Comparison of ENCODE assay signal across 32 cellular contexts in the genomic region with DNA sequence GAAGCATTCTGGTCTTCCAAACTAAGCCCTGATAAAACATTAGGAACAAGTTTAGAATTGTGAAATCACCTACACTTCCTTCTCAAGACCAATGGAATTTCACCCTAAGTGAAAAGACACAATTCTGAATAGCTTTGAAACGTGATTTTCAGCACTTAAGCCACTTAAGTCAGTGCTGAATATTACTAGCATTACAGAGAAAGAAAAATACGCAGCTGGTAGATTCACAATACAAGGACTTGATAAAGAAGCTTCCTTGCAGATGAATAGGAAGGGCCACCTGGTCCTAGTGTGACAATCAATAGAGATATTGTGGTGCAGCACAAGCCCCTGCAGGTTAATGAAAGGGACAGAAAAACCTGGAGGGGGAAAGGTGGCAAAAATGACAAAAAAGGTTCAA.
"Had no signal": no experiment of that assay in that cellular context is flagged by ENCODE, and none has a peak within 500 bp of the region (broad histone marks: within the 10 kb centered on the region; RNA-seq: fewer than 3 reads in every experiment).

No MANE protein-coding gene starts in this region.

- H3K4me1 ChIP-seq: adrenal gland, body of pancreas, colonic mucosa, esophagus squamous epithelium, heart right ventricle, stomach, thyroid gland, upper lobe of left lung had no signal

- H3K9me3 ChIP-seq: adrenal gland, body of pancreas, colonic mucosa, esophagus squamous epithelium, stomach, thyroid gland, upper lobe of left lung had no signal

- FAIRE-seq: endometrium, TTC549 had no signal

- H3K27me3 ChIP-seq: adrenal gland, body of pancreas, cardiac muscle cell, colonic mucosa, esophagus squamous epithelium, heart right ventricle, stomach, thyroid gland, upper lobe of left lung had no signal

- H3K27ac ChIP-seq: adrenal gland, body of pancreas, cardiac muscle cell, colonic mucosa, epithelial cell of prostate, esophagus squamous epithelium, heart right ventricle, stomach, thyroid gland, upper lobe of left lung, VCaP had no signal

- ATAC-seq: activated CD4-positive, CD25-positive, alpha-beta regulatory T cell treated with anti-CD3 and anti-CD28 coated beads, Interleukin-2, amount 50 U/mL, for 24 hours; body of pancreas; heart right ventricle; naive thymus-derived CD8-positive, alpha-beta T cell; right cardiac atrium; stimulated activated naive B cell treated with anti-CD40 and anti-IgM and Interleukin-4, amounts not matched to agents 10 μg/mL and 1 μg/mL and 100 μg/mL, for 72 hours had no signal

- H3K36me3 ChIP-seq: adrenal gland, cardiac muscle cell, colonic mucosa, esophagus squamous epithelium, heart right ventricle, stomach, thyroid gland, upper lobe of left lung had no signal

- H3K4me3 ChIP-seq: adrenal gland, body of pancreas, cardiac muscle cell, colonic mucosa, esophagus squamous epithelium, heart right ventricle, stomach, thyroid gland, upper lobe of left lung had no signal

- DNase-seq: activated CD4-positive, alpha-beta memory T cell treated with anti-CD3 and anti-CD28 coated beads for 36 hours; activated CD4-positive, alpha-beta T cell treated with anti-CD3 and anti-CD28 coated beads for 48 hours; activated CD8-positive, alpha-beta memory T cell treated with anti-CD3 and anti-CD28 coated beads, Interleukin-2, amount 50 U/mL, for 4 hours; activated effector memory CD4-positive, alpha-beta T cell treated with anti-CD3 and anti-CD28 coated beads, Interleukin-2, amount 50 U/mL, for 16 hours; activated naive CD4-positive, alpha-beta T cell treated with anti-CD3 and anti-CD28 coated beads for 36 hours; activated naive CD8-positive, alpha-beta T cell treated with anti-CD3 and anti-CD28 coated beads for 36 hours; activated T-cell treated with anti-CD3 and anti-CD28 coated beads, Interleukin-2, amount 50 U/mL, for 1 hour; adrenal gland; aorta; body of pancreas; cerebellar nuclear complex; colonic mucosa; effector CD8-positive, alpha-beta T cell; esophagus squamous epithelium; foreskin melanocyte; heart right ventricle; islet precursor cell; naive thymus-derived CD8-positive, alpha-beta T cell; right cardiac atrium; stimulated activated CD4-positive, alpha-beta T cell treated with anti-CD3 and anti-CD28 coated beads, Interleukin-15, amount 100 ng/mL, for 24 hours; stimulated activated CD4-positive, alpha-beta T cell treated with anti-CD3 and anti-CD28 coated beads, Interleukin-2, amount 100 ng/mL, for 24 hours; stimulated activated naive B cell treated with anti-CD40 and anti-IgM and Interleukin-4, amounts not matched to agents 10 μg/mL and 1 μg/mL and 100 μg/mL, for 72 hours; stomach; T-helper 9 cell had no signal
